8 cellular contexts compared by ENCODE assay signal in the genomic region with DNA sequence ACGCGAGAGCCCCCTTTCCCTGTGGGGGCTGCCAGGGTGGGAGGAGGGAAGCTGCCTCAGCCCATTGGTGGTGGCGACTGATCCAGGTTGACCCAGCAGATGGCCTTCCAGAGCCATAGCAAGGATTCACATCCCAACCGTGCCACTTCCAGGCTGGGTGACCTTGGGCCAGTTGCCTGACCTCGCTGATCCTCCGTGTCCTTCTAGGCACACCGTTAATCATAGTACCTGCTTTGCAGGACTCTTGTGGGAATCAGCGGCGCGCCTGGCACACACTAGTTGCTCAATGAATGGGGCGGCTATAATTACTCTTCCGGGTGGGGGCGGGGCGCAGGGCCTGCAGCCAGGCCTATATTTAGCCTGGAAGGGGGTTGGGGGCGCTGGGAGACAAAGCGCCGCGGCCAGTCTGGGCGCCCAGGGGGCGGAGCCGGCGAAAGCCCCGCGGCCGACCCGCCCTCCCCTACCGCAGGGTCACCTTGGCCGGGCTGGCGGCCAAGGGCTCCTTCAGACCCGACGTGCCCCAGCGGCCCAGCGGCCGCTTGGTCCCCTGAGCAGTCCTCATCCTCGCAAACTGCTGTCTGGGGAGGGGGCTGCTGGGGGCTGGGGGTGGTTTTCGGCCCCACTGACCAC. TPM values are rescaled to one million over a fixed set of nuclear protein-coding genes. Genes with fewer than 3 reads are reported as not detected.
DNase-seq lines count a peak whose midpoint lies in the region; ATAC-seq and TF ChIP-seq lines count a peak whose summit lies in the region.

No MANE protein-coding gene starts in this region.

- no peak overlapping the region for H3K27ac Mint-ChIP-seq in Caco-2 (ENCODE audit: unreplicated experiment)

- H3K4me3 Mint-ChIP-seq in Caco-2 (ENCODE audit: unreplicated experiment), result no peak overlapping the region

- H3K36me3 ChIP-seq in adipocyte (ENCODE audit: control insufficient read depth, insufficient read depth, low read length, severe bottlenecking) (no peaks in the 10 kb centered on the region), iPS-18a (ENCODE audit: control insufficient read depth, low read depth, low read length) (no peaks in the 10 kb centered on the region), skeletal muscle tissue (ENCODE audit: control insufficient read depth in 3 of 3, insufficient read depth in 3 of 3, low read length in 3 of 3) (peaks cover 0 to 17% (median 5%) of the 10 kb centered on the region in 3 donors), Caco-2 (ENCODE audit: control insufficient read depth, insufficient read depth, low read length) (no peaks in the 10 kb centered on the region)

- TF ChIP-seq CTCF in Caco-2 (IDR thresholded peaks at IDR 0.05; ENCODE audit: insufficient read depth in 1 of 2, low read depth in 1 of 2, low read length in 1 of 2, severe bottlenecking in 1 of 2, unreplicated experiment in 1 of 2), result no peak

- H3K27me3 ChIP-seq in adipocyte (replicated peaks; ENCODE audit: control insufficient read depth, insufficient read depth, low read length) (no peaks in the 10 kb centered on the region), iPS-18a (ENCODE audit: control insufficient read depth, insufficient read depth, low read length) (no peaks in the 10 kb centered on the region), skeletal muscle tissue (ENCODE audit: control insufficient read depth in 3 of 3, insufficient read depth in 3 of 3, low read length in 3 of 3) (no peaks in the 10 kb centered on the region), Caco-2 (replicated peaks; ENCODE audit: control insufficient read depth, insufficient read depth, low read length) (no peaks in the 10 kb centered on the region)

- ATAC-seq in HG03025 (IDR thresholded peaks at IDR 0.05; ENCODE audit: low FRiP score, unreplicated experiment), result no peak

- H3K9me3 Mint-ChIP-seq in Caco-2 (ENCODE audit: unreplicated experiment), result no peaks in the 10 kb centered on the region

- POLR2A ChIA-PET in Caco-2 (lab: Charles Lee), result no interaction called here

- no peaks in the 10 kb centered on the region for H3K9me3 ChIP-seq in adipocyte (ENCODE audit: control insufficient read depth, low read length)
- no peaks in the 10 kb centered on the region for H3K9me3 ChIP-seq in iPS-18a (ENCODE audit: control insufficient read depth, low read depth, low read length)
- no peaks in the 10 kb centered on the region for H3K9me3 ChIP-seq in skeletal muscle tissue (ENCODE audit: control insufficient read depth in 3 of 3, low read length in 3 of 3)
- no peaks in the 10 kb centered on the region for H3K9me3 ChIP-seq in Caco-2

- no peaks in the 10 kb centered on the region for H3K27me3 Mint-ChIP-seq in Caco-2 (ENCODE audit: insufficient read depth, unreplicated experiment)

- no TSS peak for BruUV-seq in Caco-2 (replicated peaks; lab: Mats Ljungman, UMichigan)

- no peaks in the 10 kb centered on the region for H3K36me3 Mint-ChIP-seq in Caco-2 (ENCODE audit: insufficient read depth, unreplicated experiment)

- CTCF ChIA-PET in Caco-2 (lab: Charles Lee), result no interaction called here

- no peaks in the 10 kb centered on the region for H3K4me1 Mint-ChIP-seq in Caco-2 (ENCODE audit: low read depth, unreplicated experiment)

- H3K4me1 ChIP-seq in adipocyte (ENCODE audit: control insufficient read depth, insufficient read depth, low read length) (peaks cover 44% of the 10 kb centered on the region), iPS-18a (ENCODE audit: control insufficient read depth, low read depth, low read length) (peaks cover 21% of the 10 kb centered on the region), skeletal muscle tissue (ENCODE audit: control insufficient read depth in 3 of 3, insufficient read depth in 3 of 3, low read length in 3 of 3) (peaks cover 39 to 50% (median 41%) of the 10 kb centered on the region in 3 donors), Caco-2 (no peaks in the 10 kb centered on the region)

- H3K27ac ChIP-seq in iPS-18a (ENCODE audit: low read length) (no peak overlapping the region), skeletal muscle tissue (ENCODE audit: low read depth, low read length) (peak overlapping the region; percentile 99)

- H3K4me3 ChIP-seq in adipocyte (ENCODE audit: low read length) (no peak overlapping the region), iPS-18a (ENCODE audit: low read length) (peak overlapping the region; percentile 53), skeletal muscle tissue (ENCODE audit: low read length in 3 of 3) (peak overlapping the region; percentile 16 to 58 (median 40)), Caco-2 (ENCODE audit: low read depth, low read length) (no peak overlapping the region)

- intact Hi-C loops in Caco-2 (cut with micrococcal nuclease; ENCODE audit: unreplicated experiment), result no loop called here

- DNase-seq in NCI-H345 (lab: John Stamatoyannopoulos, UW) (peak; percentile 41), NCI-H345 treated with DMSO at 0.1 percent for 48 hours (lab: John Stamatoyannopoulos, UW; ENCODE audit: unreplicated experiment) (no peak), NOMO-1 (lab: John Stamatoyannopoulos, UW; ENCODE audit: unreplicated experiment in 2 of 2) (peak; percentile 66 to 85), adipocyte (ENCODE audit: low read depth) (peak; percentile 69), Caco-2 (no peak)

- H3K9ac ChIP-seq in adipocyte (ENCODE audit: low read length) (no peak overlapping the region), iPS-18a (ENCODE audit: low read length) (peak overlapping the region; percentile 63), skeletal muscle tissue (ENCODE audit: low read depth in 1 of 3, low read length in 3 of 3) (peak overlapping the region in 2 of 3 donors; percentile 92 to 100)

RNA-seq across cellular contexts. Expression of a gene that starts 5.1 kb away (rescaled TPM):
- total RNA-seq in skeletal muscle tissue, result 5.7 TPM
- total RNA-seq in Caco-2 (2022), result not detected in 2 replicates

RNA-seq across cellular contexts. Expression of a gene that starts 8.7 kb away (rescaled TPM):
- total RNA-seq in skeletal muscle tissue (not detected), Caco-2 (2022) (0.16 TPM in 1 of 2 replicates, not detected in the other)

RNA-seq across cellular contexts. Expression of a gene that starts 9.1 kb away (rescaled TPM):
- total RNA-seq in skeletal muscle tissue (under 0.01 TPM), Caco-2 (2022) (0.46 TPM in 1 of 2 replicates, not detected in the other)

RNA-seq across cellular contexts. Expression of a gene that starts 30.9 kb away (rescaled TPM):
- total RNA-seq in skeletal muscle tissue (not detected), Caco-2 (2022) (not detected in 2 replicates)

RNA-seq across cellular contexts. Expression of a gene that starts 36.8 kb away (rescaled TPM):
- total RNA-seq in skeletal muscle tissue (23.5 TPM), Caco-2 (2022) (21.5 and 23.5 TPM in 2 replicates)

Comparison
In these comparisons a context has a peak if more than half of its experiments do, and no peak if none do; other contexts are left out.
1. DNase-seq: peak in NCI-H345 (single experiment), NOMO-1 (2 of 2) and adipocyte (single experiment); none in NCI-H345 treated with DMSO at 0.1 percent for 48 hours (single experiment) and Caco-2 (0 of 2).
2. H3K4me3 ChIP-seq: peak in iPS-18a (single experiment) and skeletal muscle tissue (3 of 3); none in adipocyte (single experiment) and Caco-2 (single experiment).